Comparison of ENCODE assay signal across 34 cellular contexts in the genomic region with DNA sequence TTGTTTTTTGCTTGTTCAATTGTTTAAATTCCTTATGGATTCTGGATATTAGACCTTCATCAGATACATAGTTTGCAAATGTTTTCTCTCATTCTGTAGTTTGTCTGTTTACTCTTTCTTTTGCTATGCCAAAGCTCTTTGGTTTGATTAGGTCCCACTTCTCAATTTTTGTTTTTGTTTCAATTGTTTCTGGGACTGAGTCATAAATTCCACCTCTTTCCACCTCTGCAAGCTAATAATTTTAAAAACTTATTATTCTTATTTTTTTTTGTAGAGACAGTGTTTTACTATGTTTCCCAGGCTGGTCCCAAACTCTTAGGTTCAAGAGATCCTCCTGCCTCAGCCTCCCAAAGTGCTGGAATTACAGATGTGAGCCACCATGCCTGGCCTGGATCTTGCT.
"Had no signal": no experiment of that assay in that cellular context is flagged by ENCODE, and none has a peak within 500 bp of the region (broad histone marks: within the 10 kb centered on the region; RNA-seq: fewer than 3 reads in every experiment).

No MANE protein-coding gene starts in this region.

- H3K4me3 ChIP-seq: MG63 had no signal

- H3K4me2 ChIP-seq: KMS-11 had no signal

- H3K9ac ChIP-seq: KMS-11 had no signal

- H3K27ac ChIP-seq: KMS-11 had no signal

- DNase-seq: Karpas-422, Kasumi-1, KBM-7, KG1, MG63, MM.1S, MV-4-11, NCI-H1048, NCI-H1092, NCI-H1092 treated with DMSO at 0.1 percent for 48 hours, NCI-H1105, NCI-H1105 treated with DMSO at 0.1 percent for 48 hours, NCI-H1417, NCI-H1417 treated with DMSO at 0.1 percent for 48 hours, NCI-H1436, NCI-H1436 treated with DMSO at 0.1 percent for 48 hours, NCI-H146, NCI-H1694, NCI-H1694 treated with DMSO at 0.1 percent for 48 hours, NCI-H187, NCI-H187 treated with DMSO at 0.1 percent for 48 hours, NCI-H2029, NCI-H2029 treated with DMSO at 0.1 percent for 48 hours, NCI-H2081, NCI-H2081 treated with DMSO at 0.1 percent for 48 hours, NCI-H2107, NCI-H2171, NCI-H2171 treated with DMSO at 0.1 percent for 48 hours, NCI-H2227 treated with DMSO at 0.1 percent for 48 hours, NCI-H226, NCI-H345, NCI-H446, NCI-H446 treated with DMSO at 0.1 percent for 48 hours had no signal

- H3K27me3 ChIP-seq: MG63 had no signal

- H3K9me3 ChIP-seq: MG63 had no signal

- H3K36me3 ChIP-seq: MG63 had no signal
